Comparison of ENCODE assay signal across 1 cellular context in the genomic region with DNA sequence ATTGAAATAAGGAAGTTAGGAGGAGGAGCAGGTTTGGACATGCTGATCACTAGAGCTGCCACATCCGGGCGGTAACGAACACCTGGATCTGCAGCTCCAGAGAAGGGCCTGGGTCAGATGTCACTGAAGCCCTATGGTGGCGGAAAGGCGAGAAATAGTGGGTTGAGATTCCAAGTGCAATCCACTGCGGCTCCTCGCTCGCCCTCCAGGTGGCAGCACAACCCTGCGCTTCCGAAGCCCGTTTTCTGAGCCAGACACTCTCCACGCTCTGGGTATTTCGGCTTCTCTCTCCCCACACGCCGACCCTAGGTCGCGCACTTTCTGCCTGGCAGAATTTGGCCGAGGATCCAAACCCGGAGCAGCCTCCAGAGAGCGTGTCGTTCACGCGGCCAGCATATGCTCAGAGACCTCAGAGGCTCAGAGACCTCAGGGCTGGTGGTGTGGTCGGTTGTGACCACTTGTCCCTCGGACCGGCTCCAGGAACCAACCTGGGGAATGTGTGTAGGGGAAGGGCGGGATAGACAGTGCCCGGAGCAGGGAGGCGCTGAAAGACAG.
TF ChIP-seq lines count a peak whose summit lies in the region.

No MANE protein-coding gene starts in this region.

TF ChIP-seq in endothelial cell of umbilical vein, 7 proteins besides CTCF, POLR2A, EP300 and RAD21:
- TF ChIP-seq EZH2 (IDR thresholded peaks at IDR 0.05; ENCODE audit: borderline replicate concordance, low read depth, low read length, severe bottlenecking) (no peak), GATA2 (IDR thresholded peaks at IDR 0.05; ENCODE audit: insufficient read depth, insufficient read length, low read depth, low read length) (no peak), MYC (IDR thresholded peaks at IDR 0.05; ENCODE audit: low read depth, low read length) (no peak), JUN (IDR thresholded peaks at IDR 0.05; ENCODE audit: borderline replicate concordance, insufficient read depth, insufficient read length, low read depth) (no peak), FOS (IDR thresholded peaks at IDR 0.05; ENCODE audit: borderline replicate concordance, insufficient read depth, low read length) (no peak), POLR2AphosphoS5 (IDR thresholded peaks at IDR 0.05; ENCODE audit: insufficient read depth, low read depth, low read length) (no peak)
- TF ChIP-seq, protein P1, sequence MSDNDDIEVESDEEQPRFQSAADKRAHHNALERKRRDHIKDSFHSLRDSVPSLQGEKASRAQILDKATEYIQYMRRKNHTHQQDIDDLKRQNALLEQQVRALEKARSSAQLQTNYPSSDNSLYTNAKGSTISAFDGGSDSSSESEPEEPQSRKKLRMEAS (IDR thresholded peaks at IDR 0.05; ENCODE audit: insufficient read depth, insufficient read length) = no peak
